24 cellular contexts compared by ENCODE assay signal in the genomic region with DNA sequence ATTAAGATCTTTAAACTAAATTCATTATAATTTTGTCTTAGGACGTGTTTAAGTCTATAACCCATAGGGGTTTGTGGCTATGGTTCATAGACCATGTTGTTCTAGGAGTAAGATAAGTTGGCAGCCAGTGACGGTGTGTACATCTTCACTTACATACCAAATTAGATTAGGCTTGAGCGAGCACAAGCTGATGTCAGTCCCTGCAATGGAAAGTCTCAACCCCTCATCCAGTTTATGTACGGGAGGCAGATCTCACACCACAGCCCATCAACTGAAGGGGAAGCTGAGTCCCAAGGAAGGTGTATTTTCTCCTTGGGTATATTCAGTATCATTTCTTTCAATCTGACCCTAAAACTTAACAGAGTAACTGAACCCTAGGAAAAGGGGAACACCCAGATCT.
"Had no signal": no experiment of that assay in that cellular context is flagged by ENCODE, and none has a peak within 500 bp of the region (broad histone marks: within the 10 kb centered on the region; RNA-seq: fewer than 3 reads in every experiment).

No MANE protein-coding gene starts in this region.

- H3K9me3 ChIP-seq: colonic mucosa, esophagus muscularis mucosa, gastroesophageal sphincter, heart left ventricle, neutrophil, pancreas, right atrium auricular region, sigmoid colon, testis, tibial artery had no signal

- H3K4me3 ChIP-seq: colonic mucosa, esophagus muscularis mucosa, gastroesophageal sphincter, heart left ventricle, hepatocyte, lung, pancreas, right atrium auricular region, sigmoid colon, testis, tibial artery had no signal

- H2AFZ ChIP-seq: hepatocyte had no signal

- ATAC-seq: foreskin keratinocyte; gastroesophageal sphincter; heart left ventricle; left lobe of liver; natural killer cell; pancreas; stimulated activated memory B cell treated with anti-CD40 and anti-IgM and Interleukin-4, amounts not matched to agents 10 μg/mL and 1 μg/mL and 100 μg/mL, for 72 hours; stimulated activated naive CD8-positive, alpha-beta T cell treated with anti-CD3 and anti-CD28 coated beads, Interleukin-15, Interleukin-2, amounts not matched to agents 100 U/mL and 50 U/mL, for 24 hours had no signal

- H3K4me1 ChIP-seq: foreskin keratinocyte, pancreas had no signal

- H3K4me2 ChIP-seq: hepatocyte had no signal

- DNase-seq: colonic mucosa; dermis blood vessel endothelial cell; effector memory CD4-positive, alpha-beta T cell; foreskin keratinocyte; heart left ventricle; kidney; natural killer cell; pancreas; sigmoid colon; stimulated activated CD4-positive, alpha-beta T cell treated with anti-CD3 and anti-CD28 coated beads, Interleukin-2, amount 100 ng/mL, for 24 hours; stimulated activated CD4-positive, alpha-beta T cell treated with anti-CD3 and anti-CD28 coated beads, Interleukin-4, amount 100 ng/mL, for 24 hours; stimulated activated naive CD8-positive, alpha-beta T cell treated with anti-CD3 and anti-CD28 coated beads, Interleukin-15, Interleukin-2, amounts not matched to agents 100 U/mL and 50 U/mL, for 24 hours; substantia nigra; testis; tibial artery had no signal

- H3K27me3 ChIP-seq: colonic mucosa, esophagus muscularis mucosa, foreskin keratinocyte, hepatocyte, right atrium auricular region, testis had no signal

- FAIRE-seq: endothelial cell of umbilical vein, kidney, pancreas had no signal

- H3K79me2 ChIP-seq: hepatocyte had no signal

- H3K27ac ChIP-seq: colonic mucosa, esophagus muscularis mucosa, foreskin keratinocyte, gastroesophageal sphincter, heart left ventricle, hepatocyte, neutrophil, pancreas, right atrium auricular region, sigmoid colon, testis, tibial artery had no signal

- H3K36me3 ChIP-seq: colonic mucosa, esophagus muscularis mucosa, gastroesophageal sphincter, heart left ventricle, neutrophil, pancreas, right atrium auricular region, sigmoid colon, tibial artery had no signal
